1 cellular context compared by ENCODE assay signal in the genomic region with DNA sequence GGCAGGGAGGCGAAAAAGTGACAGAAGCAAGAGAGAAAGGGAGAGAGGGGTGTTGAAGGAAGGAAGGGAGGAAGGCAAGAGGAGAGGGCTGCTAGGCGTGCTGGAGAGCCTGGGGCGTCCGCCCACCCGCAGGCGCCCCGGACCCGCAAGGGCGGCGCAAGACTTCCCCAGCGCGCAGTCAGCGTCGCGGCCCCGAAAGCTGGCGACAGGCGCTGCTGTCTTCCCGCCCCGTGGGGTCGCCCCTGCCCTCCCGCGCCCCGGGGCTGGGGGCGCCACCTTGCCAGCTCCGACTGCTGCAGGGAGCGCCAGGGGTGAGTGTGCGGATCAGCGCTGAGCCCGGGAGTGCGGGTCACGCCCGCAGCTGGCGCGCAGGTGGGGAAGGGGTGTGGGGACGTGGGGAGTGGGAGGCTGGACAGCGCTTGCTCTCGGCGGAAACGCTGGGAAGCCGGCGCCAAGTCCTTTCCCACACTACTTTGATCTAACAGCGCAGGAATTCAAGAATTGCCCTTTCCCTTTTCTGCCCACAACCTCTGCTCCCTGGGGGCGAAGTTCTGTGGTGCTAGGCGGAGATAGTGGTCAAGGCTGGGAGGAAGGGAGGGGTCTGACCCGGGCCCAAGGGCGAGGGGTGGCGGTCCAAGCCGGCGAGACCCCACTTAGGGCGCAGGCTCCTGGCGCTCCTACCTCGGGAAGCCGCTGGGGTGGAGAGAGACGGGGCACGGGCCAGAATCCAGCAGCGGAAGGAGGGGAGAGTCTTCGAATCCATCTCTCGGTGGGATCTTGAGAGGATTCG.
TF ChIP-seq lines count a peak whose summit lies in the region.

A gene (plus strand): TSS at position 175 of the 790 bp plus-strand sequence.

TF ChIP-seq in K562, 482 proteins besides CTCF, POLR2A, EP300 and RAD21 (continued from another document and continues in another):
- TF ChIP-seq, protein P1, sequence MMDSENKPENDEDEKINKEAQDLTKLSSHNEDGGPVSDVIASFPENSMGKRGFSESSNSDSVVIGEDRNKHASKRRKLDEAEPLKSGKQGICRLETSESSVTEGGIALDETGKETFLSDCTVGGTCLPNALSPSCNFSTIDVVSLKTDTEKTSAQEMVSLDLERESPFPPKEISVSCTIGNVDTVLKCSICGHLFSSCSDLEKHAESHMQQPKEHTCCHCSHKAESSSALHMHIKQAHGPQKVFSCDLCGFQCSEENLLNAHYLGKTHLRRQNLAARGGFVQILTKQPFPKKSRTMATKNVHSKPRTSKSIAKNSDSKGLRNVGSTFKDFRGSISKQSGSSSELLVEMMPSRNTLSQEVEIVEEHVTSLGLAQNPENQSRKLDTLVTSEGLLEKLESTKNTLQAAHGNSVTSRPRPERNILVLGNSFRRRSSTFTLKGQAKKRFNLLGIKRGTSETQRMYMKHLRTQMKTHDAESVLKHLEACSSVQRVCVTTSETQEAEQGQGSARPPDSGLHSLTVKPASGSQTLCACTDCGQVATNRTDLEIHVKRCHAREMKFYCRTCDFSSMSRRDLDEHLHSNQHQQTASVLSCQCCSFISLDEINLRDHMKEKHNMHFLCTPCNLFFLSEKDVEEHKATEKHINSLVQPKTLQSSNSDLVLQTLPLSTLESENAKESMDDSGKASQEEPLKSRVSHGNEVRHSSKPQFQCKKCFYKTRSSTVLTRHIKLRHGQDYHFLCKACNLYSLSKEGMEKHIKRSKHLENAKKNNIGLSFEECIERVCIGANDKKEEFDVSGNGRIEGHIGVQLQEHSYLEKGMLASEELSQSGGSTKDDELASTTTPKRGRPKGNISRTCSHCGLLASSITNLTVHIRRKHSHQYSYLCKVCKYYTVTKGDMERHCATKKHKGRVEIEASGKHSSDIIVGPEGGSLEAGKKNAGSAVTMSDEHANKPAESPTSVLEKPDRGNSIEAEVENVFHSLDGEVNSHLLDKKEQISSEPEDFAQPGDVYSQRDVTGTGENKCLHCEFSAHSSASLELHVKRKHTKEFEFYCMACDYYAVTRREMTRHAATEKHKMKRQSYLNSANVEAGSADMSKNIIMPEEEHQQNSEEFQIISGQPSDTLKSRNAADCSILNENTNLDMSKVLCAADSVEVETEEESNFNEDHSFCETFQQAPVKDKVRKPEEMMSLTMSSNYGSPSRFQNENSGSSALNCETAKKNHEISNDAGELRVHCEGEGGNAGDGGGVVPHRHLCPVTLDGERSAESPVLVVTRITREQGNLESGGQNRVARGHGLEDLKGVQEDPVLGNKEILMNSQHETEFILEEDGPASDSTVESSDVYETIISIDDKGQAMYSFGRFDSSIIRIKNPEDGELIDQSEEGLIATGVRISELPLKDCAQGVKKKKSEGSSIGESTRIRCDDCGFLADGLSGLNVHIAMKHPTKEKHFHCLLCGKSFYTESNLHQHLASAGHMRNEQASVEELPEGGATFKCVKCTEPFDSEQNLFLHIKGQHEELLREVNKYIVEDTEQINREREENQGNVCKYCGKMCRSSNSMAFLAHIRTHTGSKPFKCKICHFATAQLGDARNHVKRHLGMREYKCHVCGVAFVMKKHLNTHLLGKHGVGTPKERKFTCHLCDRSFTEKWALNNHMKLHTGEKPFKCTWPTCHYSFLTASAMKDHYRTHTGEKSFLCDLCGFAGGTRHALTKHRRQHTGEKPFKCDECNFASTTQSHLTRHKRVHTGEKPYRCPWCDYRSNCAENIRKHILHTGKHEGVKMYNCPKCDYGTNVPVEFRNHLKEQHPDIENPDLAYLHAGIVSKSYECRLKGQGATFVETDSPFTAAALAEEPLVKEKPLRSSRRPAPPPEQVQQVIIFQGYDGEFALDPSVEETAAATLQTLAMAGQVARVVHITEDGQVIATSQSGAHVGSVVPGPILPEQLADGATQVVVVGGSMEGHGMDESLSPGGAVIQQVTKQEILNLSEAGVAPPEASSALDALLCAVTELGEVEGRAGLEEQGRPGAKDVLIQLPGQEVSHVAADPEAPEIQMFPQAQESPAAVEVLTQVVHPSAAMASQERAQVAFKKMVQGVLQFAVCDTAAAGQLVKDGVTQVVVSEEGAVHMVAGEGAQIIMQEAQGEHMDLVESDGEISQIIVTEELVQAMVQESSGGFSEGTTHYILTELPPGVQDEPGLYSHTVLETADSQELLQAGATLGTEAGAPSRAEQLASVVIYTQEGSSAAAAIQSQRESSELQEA (IDR thresholded peaks at IDR 0.05; ENCODE audit: low read depth): no peak
- TF ChIP-seq TRIM28 (IDR thresholded peaks at IDR 0.05) (no peak), ZNF408 (CRISPR knock-in tag; IDR thresholded peaks at IDR 0.05; ENCODE audit: low read depth) (no peak), ZNF561 (CRISPR knock-in tag; conservative IDR thresholded peaks at IDR 0.05) (no peak), SMC3 (conservative IDR thresholded peaks at IDR 0.05; ENCODE audit: insufficient read depth, low read depth, low read length) (no peak), L3MBTL2 (IDR thresholded peaks at IDR 0.05) (peak; percentile 82), NR4A1 (CRISPR knock-in tag; IDR thresholded peaks at IDR 0.05) (no peak), NR4A1 (tag; IDR thresholded peaks at IDR 0.05) (no peak), NCOA1 (IDR thresholded peaks at IDR 0.05; ENCODE audit: low read depth) (no peak), ZFP30 (CRISPR knock-in tag; IDR thresholded peaks at IDR 0.05; ENCODE audit: borderline replicate concordance) (no peak), SAFB (IDR thresholded peaks at IDR 0.05; ENCODE audit: borderline replicate concordance, low read depth, low read length) (peak; percentile 54; the same call in 1 of the 2 replicates), ZFP1 (CRISPR knock-in tag; IDR thresholded peaks at IDR 0.05) (no peak), ZC3H8 (IDR thresholded peaks at IDR 0.05) (no peak), ZFP36 (IDR thresholded peaks at IDR 0.05; ENCODE audit: low read depth, low read length, partially characterized antibody) (no peak), WHSC1 (IDR thresholded peaks at IDR 0.05; ENCODE audit: low read length) (no peak), HDAC8 (tag; IDR thresholded peaks at IDR 0.05) (no peak), MCM7 (IDR thresholded peaks at IDR 0.05) (no peak), ZNF699 (CRISPR knock-in tag; IDR thresholded peaks at IDR 0.05; ENCODE audit: insufficient replicate concordance) (no peak), ZNF239 (CRISPR knock-in tag; IDR thresholded peaks at IDR 0.05) (no peak), NR1H2 (CRISPR knock-in tag; IDR thresholded peaks at IDR 0.05) (no peak), KDM2B (CRISPR knock-in tag; IDR thresholded peaks at IDR 0.05) (no peak), RBBP5 (IDR thresholded peaks at IDR 0.05; ENCODE audit: borderline replicate concordance, insufficient read depth, low read length, poor library complexity, severe bottlenecking) (peak; percentile 77)
- TF ChIP-seq, protein P2, sequence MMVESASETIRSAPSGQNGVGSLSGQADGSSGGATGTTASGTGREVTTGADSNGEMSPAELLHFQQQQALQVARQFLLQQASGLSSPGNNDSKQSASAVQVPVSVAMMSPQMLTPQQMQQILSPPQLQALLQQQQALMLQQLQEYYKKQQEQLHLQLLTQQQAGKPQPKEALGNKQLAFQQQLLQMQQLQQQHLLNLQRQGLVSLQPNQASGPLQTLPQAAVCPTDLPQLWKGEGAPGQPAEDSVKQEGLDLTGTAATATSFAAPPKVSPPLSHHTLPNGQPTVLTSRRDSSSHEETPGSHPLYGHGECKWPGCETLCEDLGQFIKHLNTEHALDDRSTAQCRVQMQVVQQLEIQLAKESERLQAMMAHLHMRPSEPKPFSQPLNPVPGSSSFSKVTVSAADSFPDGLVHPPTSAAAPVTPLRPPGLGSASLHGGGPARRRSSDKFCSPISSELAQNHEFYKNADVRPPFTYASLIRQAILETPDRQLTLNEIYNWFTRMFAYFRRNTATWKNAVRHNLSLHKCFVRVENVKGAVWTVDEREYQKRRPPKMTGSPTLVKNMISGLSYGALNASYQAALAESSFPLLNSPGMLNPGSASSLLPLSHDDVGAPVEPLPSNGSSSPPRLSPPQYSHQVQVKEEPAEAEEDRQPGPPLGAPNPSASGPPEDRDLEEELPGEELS (CRISPR knock-in tag; IDR thresholded peaks at IDR 0.05; ENCODE audit: borderline replicate concordance): no peak
- TF ChIP-seq, protein P3, sequence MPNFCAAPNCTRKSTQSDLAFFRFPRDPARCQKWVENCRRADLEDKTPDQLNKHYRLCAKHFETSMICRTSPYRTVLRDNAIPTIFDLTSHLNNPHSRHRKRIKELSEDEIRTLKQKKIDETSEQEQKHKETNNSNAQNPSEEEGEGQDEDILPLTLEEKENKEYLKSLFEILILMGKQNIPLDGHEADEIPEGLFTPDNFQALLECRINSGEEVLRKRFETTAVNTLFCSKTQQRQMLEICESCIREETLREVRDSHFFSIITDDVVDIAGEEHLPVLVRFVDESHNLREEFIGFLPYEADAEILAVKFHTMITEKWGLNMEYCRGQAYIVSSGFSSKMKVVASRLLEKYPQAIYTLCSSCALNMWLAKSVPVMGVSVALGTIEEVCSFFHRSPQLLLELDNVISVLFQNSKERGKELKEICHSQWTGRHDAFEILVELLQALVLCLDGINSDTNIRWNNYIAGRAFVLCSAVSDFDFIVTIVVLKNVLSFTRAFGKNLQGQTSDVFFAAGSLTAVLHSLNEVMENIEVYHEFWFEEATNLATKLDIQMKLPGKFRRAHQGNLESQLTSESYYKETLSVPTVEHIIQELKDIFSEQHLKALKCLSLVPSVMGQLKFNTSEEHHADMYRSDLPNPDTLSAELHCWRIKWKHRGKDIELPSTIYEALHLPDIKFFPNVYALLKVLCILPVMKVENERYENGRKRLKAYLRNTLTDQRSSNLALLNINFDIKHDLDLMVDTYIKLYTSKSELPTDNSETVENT (CRISPR knock-in tag; IDR thresholded peaks at IDR 0.05): no peak
- TF ChIP-seq, protein P4, sequence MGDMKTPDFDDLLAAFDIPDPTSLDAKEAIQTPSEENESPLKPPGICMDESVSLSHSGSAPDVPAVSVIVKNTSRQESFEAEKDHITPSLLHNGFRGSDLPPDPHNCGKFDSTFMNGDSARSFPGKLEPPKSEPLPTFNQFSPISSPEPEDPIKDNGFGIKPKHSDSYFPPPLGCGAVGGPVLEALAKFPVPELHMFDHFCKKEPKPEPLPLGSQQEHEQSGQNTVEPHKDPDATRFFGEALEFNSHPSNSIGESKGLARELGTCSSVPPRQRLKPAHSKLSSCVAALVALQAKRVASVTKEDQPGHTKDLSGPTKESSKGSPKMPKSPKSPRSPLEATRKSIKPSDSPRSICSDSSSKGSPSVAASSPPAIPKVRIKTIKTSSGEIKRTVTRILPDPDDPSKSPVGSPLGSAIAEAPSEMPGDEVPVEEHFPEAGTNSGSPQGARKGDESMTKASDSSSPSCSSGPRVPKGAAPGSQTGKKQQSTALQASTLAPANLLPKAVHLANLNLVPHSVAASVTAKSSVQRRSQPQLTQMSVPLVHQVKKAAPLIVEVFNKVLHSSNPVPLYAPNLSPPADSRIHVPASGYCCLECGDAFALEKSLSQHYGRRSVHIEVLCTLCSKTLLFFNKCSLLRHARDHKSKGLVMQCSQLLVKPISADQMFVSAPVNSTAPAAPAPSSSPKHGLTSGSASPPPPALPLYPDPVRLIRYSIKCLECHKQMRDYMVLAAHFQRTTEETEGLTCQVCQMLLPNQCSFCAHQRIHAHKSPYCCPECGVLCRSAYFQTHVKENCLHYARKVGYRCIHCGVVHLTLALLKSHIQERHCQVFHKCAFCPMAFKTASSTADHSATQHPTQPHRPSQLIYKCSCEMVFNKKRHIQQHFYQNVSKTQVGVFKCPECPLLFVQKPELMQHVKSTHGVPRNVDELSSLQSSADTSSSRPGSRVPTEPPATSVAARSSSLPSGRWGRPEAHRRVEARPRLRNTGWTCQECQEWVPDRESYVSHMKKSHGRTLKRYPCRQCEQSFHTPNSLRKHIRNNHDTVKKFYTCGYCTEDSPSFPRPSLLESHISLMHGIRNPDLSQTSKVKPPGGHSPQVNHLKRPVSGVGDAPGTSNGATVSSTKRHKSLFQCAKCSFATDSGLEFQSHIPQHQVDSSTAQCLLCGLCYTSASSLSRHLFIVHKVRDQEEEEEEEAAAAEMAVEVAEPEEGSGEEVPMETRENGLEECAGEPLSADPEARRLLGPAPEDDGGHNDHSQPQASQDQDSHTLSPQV (IDR thresholded peaks at IDR 0.05): no peak
- TF ChIP-seq, protein P5, sequence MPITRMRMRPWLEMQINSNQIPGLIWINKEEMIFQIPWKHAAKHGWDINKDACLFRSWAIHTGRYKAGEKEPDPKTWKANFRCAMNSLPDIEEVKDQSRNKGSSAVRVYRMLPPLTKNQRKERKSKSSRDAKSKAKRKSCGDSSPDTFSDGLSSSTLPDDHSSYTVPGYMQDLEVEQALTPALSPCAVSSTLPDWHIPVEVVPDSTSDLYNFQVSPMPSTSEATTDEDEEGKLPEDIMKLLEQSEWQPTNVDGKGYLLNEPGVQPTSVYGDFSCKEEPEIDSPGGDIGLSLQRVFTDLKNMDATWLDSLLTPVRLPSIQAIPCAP (CRISPR knock-in tag; IDR thresholded peaks at IDR 0.05; ENCODE audit: borderline replicate concordance): no peak
- TF ChIP-seq, protein P6, sequence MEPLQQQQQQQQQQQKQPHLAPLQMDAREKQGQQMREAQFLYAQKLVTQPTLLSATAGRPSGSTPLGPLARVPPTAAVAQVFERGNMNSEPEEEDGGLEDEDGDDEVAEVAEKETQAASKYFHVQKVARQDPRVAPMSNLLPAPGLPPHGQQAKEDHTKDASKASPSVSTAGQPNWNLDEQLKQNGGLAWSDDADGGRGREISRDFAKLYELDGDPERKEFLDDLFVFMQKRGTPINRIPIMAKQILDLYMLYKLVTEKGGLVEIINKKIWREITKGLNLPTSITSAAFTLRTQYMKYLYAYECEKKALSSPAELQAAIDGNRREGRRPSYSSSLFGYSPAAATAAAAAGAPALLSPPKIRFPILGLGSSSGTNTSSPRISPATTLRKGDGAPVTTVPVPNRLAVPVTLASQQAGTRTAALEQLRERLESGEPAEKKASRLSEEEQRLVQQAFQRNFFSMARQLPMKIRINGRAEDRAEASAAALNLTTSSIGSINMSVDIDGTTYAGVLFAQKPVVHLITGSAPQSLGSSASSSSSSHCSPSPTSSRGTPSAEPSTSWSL (CRISPR knock-in tag; IDR thresholded peaks at IDR 0.05; ENCODE audit: borderline replicate concordance): no peak
- TF ChIP-seq, protein P7, sequence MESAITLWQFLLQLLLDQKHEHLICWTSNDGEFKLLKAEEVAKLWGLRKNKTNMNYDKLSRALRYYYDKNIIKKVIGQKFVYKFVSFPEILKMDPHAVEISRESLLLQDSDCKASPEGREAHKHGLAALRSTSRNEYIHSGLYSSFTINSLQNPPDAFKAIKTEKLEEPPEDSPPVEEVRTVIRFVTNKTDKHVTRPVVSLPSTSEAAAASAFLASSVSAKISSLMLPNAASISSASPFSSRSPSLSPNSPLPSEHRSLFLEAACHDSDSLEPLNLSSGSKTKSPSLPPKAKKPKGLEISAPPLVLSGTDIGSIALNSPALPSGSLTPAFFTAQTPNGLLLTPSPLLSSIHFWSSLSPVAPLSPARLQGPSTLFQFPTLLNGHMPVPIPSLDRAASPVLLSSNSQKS (CRISPR knock-in tag; IDR thresholded peaks at IDR 0.05): no peak
- TF ChIP-seq, protein P8, sequence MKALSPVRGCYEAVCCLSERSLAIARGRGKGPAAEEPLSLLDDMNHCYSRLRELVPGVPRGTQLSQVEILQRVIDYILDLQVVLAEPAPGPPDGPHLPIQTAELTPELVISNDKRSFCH (CRISPR knock-in tag; IDR thresholded peaks at IDR 0.05): no peak
- TF ChIP-seq, protein P8 (tag; IDR thresholded peaks at IDR 0.05): no peak
